26 cellular contexts compared by ENCODE assay signal in genomic region chr2:240809276-240809675, GRCh38. TPM values are rescaled to one million over a fixed set of nuclear protein-coding genes. Genes with fewer than 3 reads are reported as not detected.
"Had no signal": no experiment of that assay in that cellular context is flagged by ENCODE, and none has a peak within 500 bp of the region (broad histone marks: within the 10 kb centered on the region; RNA-seq: fewer than 3 reads in every experiment).

No MANE protein-coding gene starts in this region.

- H3K27me3 ChIP-seq: neural progenitor cell, tibial nerve had no signal

- H3K4me1 ChIP-seq: gastrocnemius medialis, neural progenitor cell, psoas muscle, spleen, tibial nerve had no signal

- H3K4me2 ChIP-seq: neural progenitor cell had no signal

- H3K9ac ChIP-seq: neural progenitor cell had no signal

- H3K4me3 Mint-ChIP-seq: effector memory CD8-positive, alpha-beta T cell; naive thymus-derived CD4-positive, alpha-beta T cell; nephron; neural progenitor cell; stimulated activated memory B cell treated with anti-CD40 and anti-IgM and Interleukin-4, amounts not matched to agents 10 μg/mL and 1 μg/mL and 100 μg/mL, for 72 hours had no signal

- ATAC-seq: effector memory CD8-positive, alpha-beta T cell; esophagus mucosa; gastrocnemius medialis; naive thymus-derived CD4-positive, alpha-beta T cell; psoas muscle; right cardiac atrium; stimulated activated memory B cell treated with anti-CD40 and anti-IgM and Interleukin-4, amounts not matched to agents 10 μg/mL and 1 μg/mL and 100 μg/mL, for 72 hours; stimulated activated naive CD8-positive, alpha-beta T cell treated with anti-CD3 and anti-CD28 coated beads, Interleukin-15, Interleukin-2, amounts not matched to agents 100 U/mL and 50 U/mL, for 24 hours had no signal

- H3K27ac Mint-ChIP-seq: effector memory CD8-positive, alpha-beta T cell; naive thymus-derived CD4-positive, alpha-beta T cell; nephron; neural progenitor cell; stimulated activated memory B cell treated with anti-CD40 and anti-IgM and Interleukin-4, amounts not matched to agents 10 μg/mL and 1 μg/mL and 100 μg/mL, for 72 hours had no signal

- H2AFZ ChIP-seq: neural progenitor cell had no signal

- DNase-seq: cortex of kidney; effector memory CD8-positive, alpha-beta T cell; foreskin fibroblast; gastrocnemius medialis; mesenchymal stem cell; midbrain; naive thymus-derived CD4-positive, alpha-beta T cell; psoas muscle; right cardiac atrium; spleen; stimulated activated CD4-positive, alpha-beta T cell treated with anti-CD3 and anti-CD28 coated beads, Interleukin-4, amount 100 ng/mL, for 4 hours; stimulated activated naive CD8-positive, alpha-beta T cell treated with anti-CD3 and anti-CD28 coated beads, Interleukin-15, Interleukin-2, amounts not matched to agents 100 U/mL and 50 U/mL, for 24 hours had no signal

- H3K9me3 ChIP-seq: gastrocnemius medialis, psoas muscle, thoracic aorta had no signal

- H3K4me1 Mint-ChIP-seq: neural progenitor cell; stimulated activated memory B cell treated with anti-CD40 and anti-IgM and Interleukin-4, amounts not matched to agents 10 μg/mL and 1 μg/mL and 100 μg/mL, for 72 hours had no signal

- H3K27ac ChIP-seq: gastrocnemius medialis, neural progenitor cell, psoas muscle, skin epidermis, spleen, thoracic aorta, tibial nerve had no signal

- H3K36me3 Mint-ChIP-seq: stimulated activated memory B cell treated with anti-CD40 and anti-IgM and Interleukin-4, amounts not matched to agents 10 μg/mL and 1 μg/mL and 100 μg/mL, for 72 hours had no signal

- H3K4me3 ChIP-seq: gastrocnemius medialis, neural progenitor cell, psoas muscle, skin epidermis, spleen, thoracic aorta, tibial nerve had no signal

- H3K36me3 ChIP-seq: gastrocnemius medialis, neural progenitor cell, spleen, thoracic aorta, tibial nerve had no signal

RNA-seq across cellular contexts. Expression of gene KIF1A, which starts 10.7 kb away (rescaled TPM):
- polyA plus RNA-seq: keratinocyte; naive thymus-derived CD4-positive, alpha-beta T cell had no signal

RNA-seq across cellular contexts. Expression of gene AGXT, which starts 59.3 kb away (rescaled TPM):
- total RNA-seq: dermis microvascular lymphatic vessel endothelial cell; esophagus mucosa; glomerular endothelial cell; lung microvascular endothelial cell; naive thymus-derived CD4-positive, alpha-beta T cell; osteocyte; renal cortical epithelial cell; right cardiac atrium; thoracic aorta; urinary bladder had no signal
- polyA plus RNA-seq: keratinocyte; naive thymus-derived CD4-positive, alpha-beta T cell had no signal
